Comparison of ENCODE assay signal across 10 cellular contexts in the genomic region with DNA sequence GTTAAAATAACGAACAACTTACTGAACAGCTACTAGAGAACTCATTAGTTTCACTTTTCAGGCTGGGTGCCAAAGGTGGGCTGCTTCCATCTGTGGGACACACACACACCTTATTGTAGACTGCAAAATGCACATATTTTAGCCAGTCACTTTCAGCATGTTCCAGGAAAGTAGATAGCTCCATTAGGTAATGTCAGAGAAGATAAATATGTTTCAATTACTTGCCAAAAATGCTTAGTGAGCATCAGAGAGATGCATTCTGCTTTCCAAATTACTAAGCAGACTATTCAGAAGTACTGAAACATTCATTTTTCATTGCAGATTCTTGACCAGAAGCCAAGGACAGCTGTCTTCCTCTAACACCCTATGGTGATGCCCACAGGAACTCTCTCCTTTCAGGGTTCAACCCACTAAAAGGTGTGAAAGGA. TPM values are rescaled to one million over a fixed set of nuclear protein-coding genes. Genes with fewer than 3 reads are reported as not detected.
DNase-seq lines count a peak whose midpoint lies in the region; ATAC-seq and TF ChIP-seq lines count a peak whose summit lies in the region.
"Had no signal": no experiment of that assay in that cellular context is flagged by ENCODE, and none has a peak within 500 bp of the region (broad histone marks: within the 10 kb centered on the region; RNA-seq: fewer than 3 reads in every experiment).

No MANE protein-coding gene starts in this region.

- no peaks in the 10 kb centered on the region for H3K4me1 Mint-ChIP-seq in activated T-cell treated with anti-CD3 and anti-CD28 coated beads, Interleukin-2, amount 50 U/mL, for 72 hours (ENCODE audit: low read depth)

- no peak overlapping the region for H3K27ac ChIP-seq in osteoblast (ENCODE audit: low read depth, low read length)
- H3K27ac ChIP-seq: stomach had no signal

- H3K9me3 Mint-ChIP-seq in activated T-cell treated with anti-CD3 and anti-CD28 coated beads, Interleukin-2, amount 50 U/mL, for 72 hours: peaks cover 0 to 2% of the 10 kb centered on the region in 2 donors

- no peak for TF ChIP-seq CTCF in osteoblast (IDR thresholded peaks at IDR 0.05; ENCODE audit: extremely low read depth, low read depth, low read length)

- no peaks in the 10 kb centered on the region for H3K36me3 ChIP-seq in osteoblast (ENCODE audit: insufficient read depth, low read length)
- H3K36me3 ChIP-seq: stomach had no signal

- peaks cover 30% of the 10 kb centered on the region for H3K27me3 Mint-ChIP-seq in activated T-cell treated with anti-CD3 and anti-CD28 coated beads, Interleukin-2, amount 50 U/mL, for 72 hours (ENCODE audit: low read depth)

- no peaks in the 10 kb centered on the region for H4K20me1 ChIP-seq in osteoblast (ENCODE audit: insufficient read depth, low read length)

- peaks cover 24% of the 10 kb centered on the region for H3K4me1 ChIP-seq in osteoblast (ENCODE audit: insufficient read depth, low read length)

- no peak overlapping the region for H2AFZ ChIP-seq in osteoblast (ENCODE audit: low read length)

- H3K27ac Mint-ChIP-seq in activated T-cell treated with anti-CD3 and anti-CD28 coated beads, Interleukin-2, amount 50 U/mL, for 72 hours: no peak overlapping the region

- no peak overlapping the region for H3K4me3 ChIP-seq in osteoblast (ENCODE audit: insufficient read depth, low read length)
- H3K4me3 ChIP-seq: stomach had no signal

- H3K79me2 ChIP-seq in osteoblast (ENCODE audit: insufficient read depth, low read length): no peaks in the 10 kb centered on the region

- H3K36me3 Mint-ChIP-seq in activated T-cell treated with anti-CD3 and anti-CD28 coated beads, Interleukin-2, amount 50 U/mL, for 72 hours (ENCODE audit: insufficient read depth in 2 of 2): no peaks in the 10 kb centered on the region

- ATAC-seq in GM19023 (IDR thresholded peaks at IDR 0.05; ENCODE audit: unreplicated experiment): peak; percentile 67
- ATAC-seq in activated T-cell treated with anti-CD3 and anti-CD28 coated beads, Interleukin-2, amount 50 U/mL, for 72 hours (replicated peaks in 1 of 2): no peak
- ATAC-seq: Right ventricle myocardium inferior had no signal

- H3K4me3 Mint-ChIP-seq in activated T-cell treated with anti-CD3 and anti-CD28 coated beads, Interleukin-2, amount 50 U/mL, for 72 hours: no peak overlapping the region

- no peaks in the 10 kb centered on the region for H3K9me3 ChIP-seq in osteoblast (ENCODE audit: low read depth, low read length)
- H3K9me3 ChIP-seq: stomach had no signal

- DNase-seq in HCEC 1CT (peak; percentile 45), LHCN-M2 (ENCODE audit: low read depth) (peak; percentile 25), osteoblast (ENCODE audit: insufficient read length, low spot score, missing footprints) (peak; percentile 73), OCI-M2 (lab: John Stamatoyannopoulos, UW; ENCODE audit: unreplicated experiment) (no peak), cerebellum (ENCODE audit: low spot score) (no peak)
- DNase-seq in activated T-cell treated with anti-CD3 and anti-CD28 coated beads, Interleukin-2, amount 50 U/mL, for 72 hours: no peak
- DNase-seq: hypothalamus, stomach had no signal

- H3K4me2 ChIP-seq in osteoblast (ENCODE audit: insufficient read depth, low read length): peak overlapping the region; percentile 23

- no peaks in the 10 kb centered on the region for H3K27me3 ChIP-seq in osteoblast (ENCODE audit: insufficient read depth, low read length)

RNA-seq across cellular contexts. Expression of gene APC, which starts 56.2 kb away (rescaled TPM):
- total RNA-seq in LHCN-M2 (2014; rRNA removed): 25.8 and 40.0 TPM in 2 replicates
- polyA plus RNA-seq in LHCN-M2 (2012): 6.1 TPM
- total RNA-seq in osteoblast: 65.7 and 67.0 TPM in 2 replicates
- total RNA-seq in activated T-cell treated with anti-CD3 and anti-CD28 coated beads, Interleukin-2, amount 50 U/mL, for 72 hours: 10 to 100 TPM; 22.0 to 22.7 TPM
- 293 TPM for total RNA-seq in cerebellum

Comparison
In these comparisons a context has a peak if more than half of its experiments do, and no peak if none do; other contexts are left out.
1. DNase-seq: peak in HCEC 1CT (single experiment), LHCN-M2 (single experiment) and osteoblast (single experiment); none in OCI-M2 (single experiment), activated T-cell treated with anti-CD3 and anti-CD28 coated beads, Interleukin-2, amount 50 U/mL, for 72 hours (0 of 2) and cerebellum (single experiment).